8 cellular contexts compared by ENCODE assay signal in genomic region chr16:84616515-84616914, GRCh38. TPM values are rescaled to one million over a fixed set of nuclear protein-coding genes. Genes with fewer than 3 reads are reported as not detected.
DNase-seq lines count a peak whose midpoint lies in the region; ATAC-seq and TF ChIP-seq lines count a peak whose summit lies in the region.

No MANE protein-coding gene starts in this region.

- H3K9me3 ChIP-seq in HUES48 (ENCODE audit: control insufficient read depth, insufficient read depth, low read length): no peaks in the 10 kb centered on the region
- H3K9me3 ChIP-seq in ascending aorta: no peaks in the 10 kb centered on the region
- H3K9me3 ChIP-seq in lower lobe of right lung: no peaks in the 10 kb centered on the region

- no peak for DNase-seq in BJ (ENCODE audit: low read depth)
- no peak for DNase-seq in ascending aorta (ENCODE audit: low spot score in 2 of 2)
- DNase-seq in lower lobe of right lung: no peak
- no peak for DNase-seq in stimulated activated CD4-positive, alpha-beta T cell treated with anti-CD3 and anti-CD28 coated beads, Interleukin-1b, Interleukin-23, amount 100 ng/mL, for 48 hours
- DNase-seq in T-helper 9 cell: no peak
- no peak for DNase-seq in NCI-H2029 (lab: John Stamatoyannopoulos, UW)
- no peak for DNase-seq in cerebellum (ENCODE audit: low spot score)

- peak overlapping the region; percentile 86 for H3K4me3 ChIP-seq in BJ (ENCODE audit: low read depth, low read length)
- H3K4me3 ChIP-seq in HUES48 (ENCODE audit: low read depth, low read length): peak overlapping the region; percentile 84
- peak overlapping the region; percentile 93 to 97 for H3K4me3 ChIP-seq in ascending aorta
- H3K4me3 ChIP-seq in lower lobe of right lung: peak overlapping the region; percentile 92

- peaks cover 25% of the 10 kb centered on the region for H3K4me1 ChIP-seq in HUES48 (ENCODE audit: control insufficient read depth, insufficient read depth, low read length)
- H3K4me1 ChIP-seq in ascending aorta: peaks cover 3 to 25% of the 10 kb centered on the region in 2 donors
- H3K4me1 ChIP-seq in lower lobe of right lung: peaks cover 53% of the 10 kb centered on the region

- no peak for ATAC-seq in lower lobe of right lung

- POLR2A ChIA-PET in BJ (lab: Charles Lee): interaction anchor here (1.0 kb wide), 1 partner anchor 27 kb away, joined by 3 read pairs; no protein-coding TSS in a partner anchor

- TF ChIP-seq CTCF in BJ (IDR thresholded peaks at IDR 0.05; ENCODE audit: insufficient read depth, low read depth, low read length): no peak
- TF ChIP-seq CTCF in ascending aorta (IDR thresholded peaks at IDR 0.05): no peak
- TF ChIP-seq CTCF in lower lobe of right lung (IDR thresholded peaks at IDR 0.05): no peak

- H3K27ac ChIP-seq in HUES48 (ENCODE audit: low read depth, low read length): no peak overlapping the region
- no peak overlapping the region for H3K27ac ChIP-seq in ascending aorta
- H3K27ac ChIP-seq in lower lobe of right lung: no peak overlapping the region

- H3K36me3 ChIP-seq in BJ (ENCODE audit: control insufficient read depth, insufficient read depth, low read length) (peaks cover 3% of the 10 kb centered on the region; the same call in 1 of the 2 replicates), HUES48 (ENCODE audit: control insufficient read depth, insufficient read depth, low read length) (0 out of 2 replicates have a peak, but pooled peaks cover 8% of the 10 kb centered on the region), ascending aorta (no peaks in the 10 kb centered on the region), lower lobe of right lung (no peaks in the 10 kb centered on the region)

- H3K27me3 ChIP-seq in BJ (ENCODE audit: control insufficient read depth, insufficient read depth, low read length): no peaks in the 10 kb centered on the region
- H3K27me3 ChIP-seq in HUES48 (ENCODE audit: control insufficient read depth, insufficient read depth, low read length): peaks cover 11% of the 10 kb centered on the region
- H3K27me3 ChIP-seq in ascending aorta: no peaks in the 10 kb centered on the region
- no peaks in the 10 kb centered on the region for H3K27me3 ChIP-seq in lower lobe of right lung (ENCODE audit: low read depth)

- no peak overlapping the region for H3K9ac ChIP-seq in HUES48 (ENCODE audit: low read depth, low read length)

- CTCF ChIA-PET in BJ (lab: Yijun Ruan, JAX): interaction anchor here (0.7 to 2.0 kb wide), 4 partner anchors 16 to 110 kb away, joined by 3 to 5 read pairs (median 4); no protein-coding TSS in a partner anchor

- intact Hi-C loops in ascending aorta (cut with DNase I) (no loop called here), lower lobe of right lung (cut with DNase I) (no loop called here)

RNA-seq across cellular contexts. Expression of gene COTL1, which starts 1.4 kb away (rescaled TPM):
- 161 and 166 TPM in 2 replicates for polyA plus RNA-seq in BJ (2011; rRNA removed)
- polyA minus RNA-seq in BJ (2011; rRNA and poly(A)+ RNA removed): 70.9 and 91.6 TPM in 2 replicates
- total RNA-seq in ascending aorta: 120 TPM
- 221 TPM for total RNA-seq in lower lobe of right lung
- total RNA-seq in cerebellum: 49.2 TPM

RNA-seq across cellular contexts. Expression of gene KLHL36, which starts 31.8 kb away (rescaled TPM):
- 33.2 and 43.7 TPM in 2 replicates for polyA plus RNA-seq in BJ (2011; rRNA removed)
- 43.2 and 54.3 TPM in 2 replicates for polyA minus RNA-seq in BJ (2011; rRNA and poly(A)+ RNA removed)
- total RNA-seq in ascending aorta (65.1 TPM), lower lobe of right lung (53.0 TPM), cerebellum (63.5 TPM)
